8 cellular contexts compared by ENCODE assay signal in the genomic region with DNA sequence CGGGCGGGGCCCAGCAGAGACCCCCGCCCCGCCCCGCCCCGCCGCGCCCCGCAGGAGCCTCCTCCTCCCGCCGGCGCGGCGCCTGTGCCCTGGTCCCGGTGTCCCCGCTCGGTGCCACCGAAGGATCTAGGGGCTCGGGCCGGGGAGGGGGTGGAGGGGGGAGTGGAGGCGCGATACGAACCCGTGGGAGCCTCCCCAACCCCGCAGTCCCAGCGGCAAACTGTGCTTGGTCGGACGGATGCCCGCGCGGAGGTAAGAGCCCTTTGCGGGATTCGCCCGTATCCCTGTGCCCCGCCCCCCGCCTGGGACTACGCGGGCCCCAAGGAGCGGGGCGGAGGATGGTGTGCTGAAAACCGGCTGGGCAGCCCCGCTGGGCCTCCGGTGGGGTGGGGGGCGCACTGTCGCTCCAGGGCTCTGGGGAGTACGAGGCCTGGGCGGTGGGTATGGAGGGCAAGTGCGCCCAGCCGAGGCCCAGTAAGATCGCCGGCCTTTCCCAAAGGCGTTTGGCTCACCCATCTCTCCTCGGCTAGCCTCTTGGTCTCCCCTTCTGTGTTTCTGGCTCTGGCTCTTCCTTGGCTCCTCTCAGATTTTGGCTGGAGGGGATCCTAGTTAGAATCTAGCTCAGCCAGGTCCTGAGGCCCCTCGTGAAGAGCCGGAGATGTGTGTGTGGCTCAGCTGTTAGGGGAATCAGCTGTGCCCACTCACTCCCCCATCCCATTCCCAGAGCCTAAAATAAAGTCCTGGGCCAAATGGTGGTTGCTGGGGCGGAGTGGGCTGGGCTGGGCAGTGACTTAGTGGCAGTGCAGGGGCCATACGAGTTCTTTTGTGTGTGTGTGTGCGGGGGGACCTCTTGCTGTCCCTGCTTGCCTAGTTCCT.
DNase-seq lines count a peak whose midpoint lies in the region; ATAC-seq and TF ChIP-seq lines count a peak whose summit lies in the region.

No MANE protein-coding gene starts in this region.

- intact Hi-C loops in activated B cell treated with CpG ODN at 0.5 μM for 24 hours (cut with micrococcal nuclease): loop anchor here (1.0 to 2.0 kb wide), 2 partner anchors 42 to 66 kb away; a partner anchor contains a TSS

- peak; percentile 50 for DNase-seq in NCI-H1436 (lab: John Stamatoyannopoulos, UW)
- no peak for DNase-seq in NCI-H1436 treated with DMSO at 0.1 percent for 48 hours (lab: John Stamatoyannopoulos, UW)
- peak; percentile 24 for DNase-seq in activated B cell treated with CpG ODN at 0.5 μM for 24 hours
- no peak for DNase-seq in natural killer cell treated with Interleukin-12 subunit alpha and Interleukin-12 subunit beta and Interleukin-15 and Interleukin-18, amount 100 ng/mL, for 72 hours (ENCODE audit: low spot score)

- no peaks in the 10 kb centered on the region for H3K9me3 Mint-ChIP-seq in activated B cell treated with CpG ODN at 0.5 μM for 24 hours
- H3K9me3 Mint-ChIP-seq in natural killer cell treated with Interleukin-12 subunit alpha and Interleukin-12 subunit beta and Interleukin-15 and Interleukin-18, amount 100 ng/mL, for 72 hours: no peaks in the 10 kb centered on the region

- peaks cover 21% of the 10 kb centered on the region for H3K4me1 Mint-ChIP-seq in activated B cell treated with CpG ODN at 0.5 μM for 24 hours
- peaks cover 22 to 23% of the 10 kb centered on the region in 2 donors for H3K4me1 Mint-ChIP-seq in natural killer cell treated with Interleukin-12 subunit alpha and Interleukin-12 subunit beta and Interleukin-15 and Interleukin-18, amount 100 ng/mL, for 72 hours (ENCODE audit: low read depth in 2 of 2)

- peaks cover 53% of the 10 kb centered on the region for H3K27me3 Mint-ChIP-seq in activated B cell treated with CpG ODN at 0.5 μM for 24 hours
- peaks cover 30 to 38% of the 10 kb centered on the region in 2 donors for H3K27me3 Mint-ChIP-seq in natural killer cell treated with Interleukin-12 subunit alpha and Interleukin-12 subunit beta and Interleukin-15 and Interleukin-18, amount 100 ng/mL, for 72 hours

- no peak overlapping the region for H3K27ac Mint-ChIP-seq in activated B cell treated with CpG ODN at 0.5 μM for 24 hours
- no peak overlapping the region for H3K27ac Mint-ChIP-seq in natural killer cell treated with Interleukin-12 subunit alpha and Interleukin-12 subunit beta and Interleukin-15 and Interleukin-18, amount 100 ng/mL, for 72 hours

- ATAC-seq in HG03095 (IDR thresholded peaks at IDR 0.05; ENCODE audit: unreplicated experiment) (peak; percentile 8), activated B cell treated with CpG ODN at 0.5 μM for 24 hours (ENCODE audit: low read depth) (peak; percentile 19), GM21360 (IDR thresholded peaks at IDR 0.05; ENCODE audit: unreplicated experiment) (no peak), GM19328 (IDR thresholded peaks at IDR 0.05; ENCODE audit: unreplicated experiment) (no peak), GM18873 (IDR thresholded peaks at IDR 0.05; ENCODE audit: low FRiP score, unreplicated experiment) (no peak)
- peak; percentile 1 to 21 for ATAC-seq in natural killer cell treated with Interleukin-12 subunit alpha and Interleukin-12 subunit beta and Interleukin-15 and Interleukin-18, amount 100 ng/mL, for 72 hours

- H3K36me3 Mint-ChIP-seq in activated B cell treated with CpG ODN at 0.5 μM for 24 hours (ENCODE audit: low read depth): no peaks in the 10 kb centered on the region
- no peaks in the 10 kb centered on the region for H3K36me3 Mint-ChIP-seq in natural killer cell treated with Interleukin-12 subunit alpha and Interleukin-12 subunit beta and Interleukin-15 and Interleukin-18, amount 100 ng/mL, for 72 hours

- TF ChIP-seq CTCF in activated B cell treated with CpG ODN at 0.5 μM for 24 hours (IDR thresholded peaks at IDR 0.05): no peak

- POLR2A ChIA-PET in activated B cell treated with CpG ODN at 0.5 μM for 24 hours (lab: Charles Lee): interaction anchor here (0.8 kb wide), 1 partner anchor 22 kb away, joined by 3 read pairs; no protein-coding TSS in a partner anchor

- H3K4me3 Mint-ChIP-seq in activated B cell treated with CpG ODN at 0.5 μM for 24 hours: peak overlapping the region; percentile 67
- peak overlapping the region; percentile 75 for H3K4me3 Mint-ChIP-seq in natural killer cell treated with Interleukin-12 subunit alpha and Interleukin-12 subunit beta and Interleukin-15 and Interleukin-18, amount 100 ng/mL, for 72 hours

- CTCF ChIA-PET in activated B cell treated with CpG ODN at 0.5 μM for 24 hours (lab: Charles Lee): interaction anchor here (0.9 to 5.8 kb wide), 5 partner anchors 9 to 41 kb away, joined by 3 to 27 read pairs (median 3); no protein-coding TSS in a partner anchor

Comparison
In these comparisons a context has a peak if more than half of its experiments do, and no peak if none do; other contexts are left out.
1. DNase-seq: peak in NCI-H1436 (single experiment) and activated B cell treated with CpG ODN at 0.5 μM for 24 hours (single experiment); none in NCI-H1436 treated with DMSO at 0.1 percent for 48 hours (single experiment) and natural killer cell treated with Interleukin-12 subunit alpha and Interleukin-12 subunit beta and Interleukin-15 and Interleukin-18, amount 100 ng/mL, for 72 hours (single experiment).
2. ATAC-seq: peak in HG03095 (single experiment), activated B cell treated with CpG ODN at 0.5 μM for 24 hours (single experiment) and natural killer cell treated with Interleukin-12 subunit alpha and Interleukin-12 subunit beta and Interleukin-15 and Interleukin-18, amount 100 ng/mL, for 72 hours (2 of 2); none in GM21360 (single experiment), GM19328 (single experiment) and GM18873 (single experiment).